ENCODE assay signal across 8 cellular contexts in genomic region chr19:41352609-41353465, GRCh38. TPM values are rescaled to one million over a fixed set of nuclear protein-coding genes. Genes with fewer than 3 reads are reported as not detected.
DNase-seq lines count a peak whose midpoint lies in the region; ATAC-seq and TF ChIP-seq lines count a peak whose summit lies in the region.

No MANE protein-coding gene starts in this region.

- peak overlapping the region; percentile 65 for H3K27ac ChIP-seq in RWPE2 (ENCODE audit: poor library complexity, severe bottlenecking)
- H3K27ac ChIP-seq in cardiac muscle cell: no peak overlapping the region
- peak overlapping the region; percentile 75 for H3K27ac ChIP-seq in urinary bladder (ENCODE audit: low read depth)

- H3K9me3 ChIP-seq in RWPE2 (ENCODE audit: severe bottlenecking) (no peaks in the 10 kb centered on the region), cardiac muscle cell (ENCODE audit: low read depth) (no peaks in the 10 kb centered on the region)

- ATAC-seq in RWPE2 (ENCODE audit: low read depth) (peak; percentile 35), HG03460 (IDR thresholded peaks at IDR 0.05; ENCODE audit: unreplicated experiment) (no peak)

- WGBS in urinary bladder: under 1% methylated on average over 71 of the region's 71 CpGs

- peaks cover 4% of the 10 kb centered on the region for H3K4me1 ChIP-seq in RWPE2 (ENCODE audit: insufficient read depth, poor library complexity, severe bottlenecking)
- H3K4me1 ChIP-seq in cardiac muscle cell (ENCODE audit: low read depth): no peaks in the 10 kb centered on the region
- H3K4me1 ChIP-seq in urinary bladder (ENCODE audit: insufficient read depth): peaks cover 3% of the 10 kb centered on the region

- H3K4me3 ChIP-seq in H7 (ENCODE audit: insufficient read depth, low read depth, low read length) (peak overlapping the region; percentile 79), RWPE2 (ENCODE audit: severe bottlenecking) (peak overlapping the region; percentile 67), cardiac muscle cell (peak overlapping the region; percentile 68), urinary bladder (ENCODE audit: low read depth, low read length) (peak overlapping the region; percentile 91)

- peaks cover 52% of the 10 kb centered on the region for H3K27me3 Mint-ChIP-seq in progenitor cell of endocrine pancreas

- peak overlapping the region; percentile 76 for H3K27ac Mint-ChIP-seq in progenitor cell of endocrine pancreas

- peak overlapping the region; percentile 80 for H3K4me3 Mint-ChIP-seq in progenitor cell of endocrine pancreas (ENCODE audit: low read depth)

- no peaks in the 10 kb centered on the region for H3K9me3 Mint-ChIP-seq in progenitor cell of endocrine pancreas (ENCODE audit: low read depth)

- H3K36me3 Mint-ChIP-seq in progenitor cell of endocrine pancreas (ENCODE audit: insufficient read depth): no peaks in the 10 kb centered on the region

- TF ChIP-seq CTCF in RWPE2 (IDR thresholded peaks at IDR 0.05; ENCODE audit: poor library complexity, severe bottlenecking) (peak; percentile 87), cardiac muscle cell (IDR thresholded peaks at IDR 0.05; ENCODE audit: low read depth, low read length) (peak; percentile 58), progenitor cell of endocrine pancreas (IDR thresholded peaks at IDR 0.05; ENCODE audit: unreplicated experiment) (peak; percentile 52)

- peaks cover 14% of the 10 kb centered on the region for H3K4me1 Mint-ChIP-seq in progenitor cell of endocrine pancreas (ENCODE audit: low read depth)

- H3K36me3 ChIP-seq in H7 (replicated peaks; ENCODE audit: control insufficient read depth, insufficient read depth, low read length) (no peaks in the 10 kb centered on the region), RWPE2 (ENCODE audit: low read depth) (peaks cover 15% of the 10 kb centered on the region), cardiac muscle cell (no peaks in the 10 kb centered on the region), urinary bladder (ENCODE audit: insufficient read depth) (no peaks in the 10 kb centered on the region)

- H3K27me3 ChIP-seq in H7 (ENCODE audit: control insufficient read depth, insufficient read depth, low read length) (peaks cover 31% of the 10 kb centered on the region), RWPE2 (ENCODE audit: insufficient read depth, poor library complexity, severe bottlenecking) (no peaks in the 10 kb centered on the region), cardiac muscle cell (no peaks in the 10 kb centered on the region)

- DNase-seq in AML-193 (lab: John Stamatoyannopoulos, UW) (peak; percentile 54 to 58), H7 (peak; percentile 94), RWPE2 (ENCODE audit: low spot score) (no peak), cardiac muscle cell (ENCODE audit: low read depth in 1 of 2, low spot score in 1 of 2) (peak; percentile 54 to 65), progenitor cell of endocrine pancreas (ENCODE audit: low spot score, unreplicated experiment) (peak; percentile 41)
- DNase-seq in activated gamma-delta T cell treated with anti-CD3 and anti-CD28 coated beads, Interleukin-2, amount 50 U/mL, for 16 hours (ENCODE audit: low read depth): peak; percentile 75

RNA-seq across cellular contexts. Expression of gene TGFB1, which starts 0.9 kb away (rescaled TPM):
- total RNA-seq in H7 (2014; rRNA removed; shearing (Covaris generic)): 8.6 and 11.6 TPM in 2 replicates
- 19.4 and 32.6 TPM in 2 replicates for total RNA-seq in cardiac muscle cell
- 34.8 and 52.3 TPM in 2 replicates for polyA plus RNA-seq in cardiac muscle cell
- total RNA-seq in progenitor cell of endocrine pancreas: 4.3 and 5.5 TPM in 2 replicates
- total RNA-seq in urinary bladder: 9.2 TPM
- 58.9 TPM for polyA plus RNA-seq in urinary bladder

RNA-seq across cellular contexts. Expression of gene B9D2, which starts 11.1 kb away (rescaled TPM):
- total RNA-seq in H7 (2014; rRNA removed; shearing (Covaris generic)): 1.1 and 2.9 TPM in 2 replicates
- total RNA-seq in cardiac muscle cell (5.3 and 7.8 TPM in 2 replicates), progenitor cell of endocrine pancreas (8.6 and 10.7 TPM in 2 replicates), urinary bladder (1.9 TPM)
- polyA plus RNA-seq in cardiac muscle cell (10.8 and 10.9 TPM in 2 replicates), urinary bladder (10.0 TPM)

RNA-seq across cellular contexts. Expression of gene TMEM91, which starts 23.5 kb away (rescaled TPM):
- 8.4 and 13.3 TPM in 2 replicates for total RNA-seq in H7 (2014; rRNA removed; shearing (Covaris generic))
- 16.8 and 21.8 TPM in 2 replicates for total RNA-seq in cardiac muscle cell
- 14.5 and 18.1 TPM in 2 replicates for polyA plus RNA-seq in cardiac muscle cell
- total RNA-seq in progenitor cell of endocrine pancreas: 12.8 and 14.3 TPM in 2 replicates
- 6.6 TPM for total RNA-seq in urinary bladder
- 36.2 TPM for polyA plus RNA-seq in urinary bladder

RNA-seq across cellular contexts. Expression of gene CCDC97, which starts 42.9 kb away (rescaled TPM):
- total RNA-seq in H7 (2014; rRNA removed; shearing (Covaris generic)): 19.6 and 20.8 TPM in 2 replicates
- total RNA-seq in cardiac muscle cell (24.6 and 25.2 TPM in 2 replicates), progenitor cell of endocrine pancreas (44.9 and 46.5 TPM in 2 replicates), urinary bladder (7.2 TPM)
- polyA plus RNA-seq in cardiac muscle cell (29.7 and 32.4 TPM in 2 replicates), urinary bladder (18.0 TPM)

RNA-seq across cellular contexts. Expression of gene EXOSC5, which starts 44.3 kb away (rescaled TPM):
- 79.6 and 83.0 TPM in 2 replicates for total RNA-seq in H7 (2014; rRNA removed; shearing (Covaris generic))
- total RNA-seq in cardiac muscle cell (24.5 and 31.4 TPM in 2 replicates), progenitor cell of endocrine pancreas (15.4 and 17.0 TPM in 2 replicates), urinary bladder (11.2 TPM)
- polyA plus RNA-seq in cardiac muscle cell (40.6 and 53.0 TPM in 2 replicates), urinary bladder (31.0 TPM)
